ENCODE assay signal across 9 cellular contexts in the genomic region with DNA sequence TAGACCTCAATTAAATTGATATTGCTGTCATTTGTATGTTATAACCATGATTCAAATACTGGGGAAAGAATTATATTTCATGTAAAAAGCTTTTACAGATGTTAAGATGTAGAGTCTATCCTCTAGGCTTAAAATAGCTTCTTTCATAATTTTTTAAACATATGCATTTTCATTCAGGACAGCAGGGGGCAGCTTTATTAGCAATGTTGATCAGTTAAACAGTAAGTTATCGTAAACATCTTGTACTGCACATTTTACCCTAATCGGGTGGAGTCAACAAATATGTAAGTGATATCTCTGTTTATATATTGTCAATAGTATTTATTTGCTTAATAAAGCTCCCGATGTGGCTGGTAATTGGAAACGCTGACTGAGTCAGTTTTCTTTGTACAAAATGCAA.
A peak's percentile ranks its signal among the peaks of the same experiment; 100 is the strongest.
DNase-seq lines count a peak whose midpoint lies in the region; ATAC-seq and TF ChIP-seq lines count a peak whose summit lies in the region.
"Had no signal": no experiment of that assay in that cellular context is flagged by ENCODE, and none has a peak within 500 bp of the region (broad histone marks: within the 10 kb centered on the region; RNA-seq: fewer than 3 reads in every experiment).

No MANE protein-coding gene starts in this region.

- TF ChIP-seq POLR2A in esophagus squamous epithelium (IDR thresholded peaks at IDR 0.05) (no peak), GM18505 (IDR thresholded peaks at IDR 0.05; ENCODE audit: borderline replicate concordance, extremely low read depth, insufficient read depth, insufficient read length) (no peak)

- H4K20me1 ChIP-seq in OCI-LY1 (ENCODE audit: insufficient read depth, low read length), result no peaks in the 10 kb centered on the region

- WGBS in esophagus squamous epithelium, 2 donors, result 17 to 38% methylated on average over 4 of the region's 4 CpGs

- peak; percentile 35 for DNase-seq in activated CD4-positive, alpha-beta T cell treated with anti-CD3 and anti-CD28 coated beads, Interleukin-2, amount 10 ng/mL, durations not matched to agents 7 days and 5 days
- DNase-seq in activated CD4-positive, alpha-beta T cell treated with anti-CD3 and anti-CD28 coated beads for 48 hours, result no peak
- no peak for DNase-seq in esophagus squamous epithelium (lab: John Stamatoyannopoulos, UW)
- no peak for DNase-seq in NCI-H2171 treated with DMSO at 0.1 percent for 48 hours (lab: John Stamatoyannopoulos, UW)
- DNase-seq: GDM1 had no signal

- H3K9me3 ChIP-seq in OCI-LY1 (ENCODE audit: low read length) (no peaks in the 10 kb centered on the region), esophagus squamous epithelium (no peaks in the 10 kb centered on the region), subcutaneous abdominal adipose tissue (ENCODE audit: control insufficient read depth in 5 of 5, low read length in 5 of 5) (no peaks in the 10 kb centered on the region)

- no peaks in the 10 kb centered on the region for H3K27me3 ChIP-seq in OCI-LY1 (ENCODE audit: insufficient read depth, low read length)
- no peaks in the 10 kb centered on the region for H3K27me3 ChIP-seq in esophagus squamous epithelium
- peaks cover 0 to 15% (median 4%) of the 10 kb centered on the region in 5 donors for H3K27me3 ChIP-seq in subcutaneous abdominal adipose tissue (ENCODE audit: control insufficient read depth in 5 of 5, insufficient read depth in 4 of 5, low read length in 5 of 5)

- no peak for ATAC-seq in GM21423 (IDR thresholded peaks at IDR 0.05; ENCODE audit: unreplicated experiment)
- no peak for ATAC-seq in GM18505 (IDR thresholded peaks at IDR 0.05; ENCODE audit: unreplicated experiment)

- H3K27ac Mint-ChIP-seq in activated CD4-positive, alpha-beta T cell treated with anti-CD3 and anti-CD28 coated beads, Interleukin-2, amount 10 ng/mL, durations not matched to agents 7 days and 5 days, result no peak overlapping the region

- H2AFZ ChIP-seq in OCI-LY1 (ENCODE audit: low read length), result no peak overlapping the region

- no peak overlapping the region for H3K4me3 Mint-ChIP-seq in activated CD4-positive, alpha-beta T cell treated with anti-CD3 and anti-CD28 coated beads, Interleukin-2, amount 10 ng/mL, durations not matched to agents 7 days and 5 days

- peak; percentile 39 for TF ChIP-seq CTCF in OCI-LY1 (IDR thresholded peaks at IDR 0.05; ENCODE audit: low read length)
- TF ChIP-seq CTCF in esophagus squamous epithelium (IDR thresholded peaks at IDR 0.05), result peak in 5 of 6 experiments; percentile 16 to 52 (median 39)

- H3K36me3 ChIP-seq in OCI-LY1 (ENCODE audit: insufficient read depth, low read length) (no peaks in the 10 kb centered on the region), esophagus squamous epithelium (no peaks in the 10 kb centered on the region), subcutaneous abdominal adipose tissue (ENCODE audit: control insufficient read depth in 5 of 5, insufficient read depth in 5 of 5, low read length in 5 of 5) (no peaks in the 10 kb centered on the region)

- CTCF ChIA-PET in activated CD4-positive, alpha-beta T cell treated with anti-CD3 and anti-CD28 coated beads, Interleukin-2, amount 10 ng/mL, durations not matched to agents 7 days and 5 days (lab: Charles Lee), result interaction anchor here (1.7 kb wide), 1 partner anchor 238 kb away, joined by 10 read pairs; no protein-coding TSS in a partner anchor

- H3K4me2 ChIP-seq in OCI-LY1 (ENCODE audit: low read length), result no peak overlapping the region

- H3F3A ChIP-seq in OCI-LY1 (ENCODE audit: insufficient read depth, low read length), result no peaks in the 10 kb centered on the region

- no peak overlapping the region for H3K4me3 ChIP-seq in OCI-LY1 (ENCODE audit: low read depth, low read length, poor library complexity, severe bottlenecking)
- no peak overlapping the region for H3K4me3 ChIP-seq in esophagus squamous epithelium
- peak overlapping the region in 3 of 5 donors; percentile 29 to 35 (median 31) for H3K4me3 ChIP-seq in subcutaneous abdominal adipose tissue (ENCODE audit: low read depth in 1 of 5, low read length in 5 of 5)

- H3K4me1 ChIP-seq in OCI-LY1 (ENCODE audit: insufficient read depth, low read length, severe bottlenecking) (no peaks in the 10 kb centered on the region), esophagus squamous epithelium (no peaks in the 10 kb centered on the region), subcutaneous abdominal adipose tissue (ENCODE audit: control insufficient read depth in 5 of 5, insufficient read depth in 5 of 5, low read length in 5 of 5) (peaks cover 0 to 5% (median 0%) of the 10 kb centered on the region in 5 donors)

- H3K9ac ChIP-seq in OCI-LY1 (ENCODE audit: low read length) (no peak overlapping the region), subcutaneous abdominal adipose tissue (ENCODE audit: low read length in 5 of 5) (no peak overlapping the region)

- no peaks in the 10 kb centered on the region for H3K9me2 ChIP-seq in OCI-LY1 (ENCODE audit: low read depth, low read length)

- H3K79me2 ChIP-seq in OCI-LY1 (ENCODE audit: insufficient read depth, low read length), result no peaks in the 10 kb centered on the region

- H3K9me3 Mint-ChIP-seq in activated CD4-positive, alpha-beta T cell treated with anti-CD3 and anti-CD28 coated beads, Interleukin-2, amount 10 ng/mL, durations not matched to agents 7 days and 5 days, result no peaks in the 10 kb centered on the region

- no peak overlapping the region for H3K27ac ChIP-seq in OCI-LY1 (ENCODE audit: low read depth, low read length, poor library complexity, severe bottlenecking)
- no peak overlapping the region for H3K27ac ChIP-seq in esophagus squamous epithelium
- H3K27ac ChIP-seq in subcutaneous abdominal adipose tissue (ENCODE audit: low read depth, low read length), result no peak overlapping the region

- intact Hi-C loops in esophagus squamous epithelium (cut with DNase I), result no loop called here

- POLR2A ChIA-PET in activated CD4-positive, alpha-beta T cell treated with anti-CD3 and anti-CD28 coated beads, Interleukin-2, amount 10 ng/mL, durations not matched to agents 7 days and 5 days (lab: Charles Lee), result no interaction called here

- H3K36me3 Mint-ChIP-seq in activated CD4-positive, alpha-beta T cell treated with anti-CD3 and anti-CD28 coated beads, Interleukin-2, amount 10 ng/mL, durations not matched to agents 7 days and 5 days (ENCODE audit: low read depth), result no peaks in the 10 kb centered on the region

- H3K4me1 Mint-ChIP-seq in activated CD4-positive, alpha-beta T cell treated with anti-CD3 and anti-CD28 coated beads, Interleukin-2, amount 10 ng/mL, durations not matched to agents 7 days and 5 days, result no peaks in the 10 kb centered on the region

- H3K27me3 Mint-ChIP-seq in activated CD4-positive, alpha-beta T cell treated with anti-CD3 and anti-CD28 coated beads, Interleukin-2, amount 10 ng/mL, durations not matched to agents 7 days and 5 days, result no peaks in the 10 kb centered on the region

Comparison
In these comparisons a context has a peak if more than half of its experiments do, and no peak if none do; other contexts are left out.
1. H3K4me3 ChIP-seq: peak in subcutaneous abdominal adipose tissue (3 of 5); none in OCI-LY1 (single experiment) and esophagus squamous epithelium (0 of 4).